ENCODE assay signal across 26 cellular contexts in the genomic region with DNA sequence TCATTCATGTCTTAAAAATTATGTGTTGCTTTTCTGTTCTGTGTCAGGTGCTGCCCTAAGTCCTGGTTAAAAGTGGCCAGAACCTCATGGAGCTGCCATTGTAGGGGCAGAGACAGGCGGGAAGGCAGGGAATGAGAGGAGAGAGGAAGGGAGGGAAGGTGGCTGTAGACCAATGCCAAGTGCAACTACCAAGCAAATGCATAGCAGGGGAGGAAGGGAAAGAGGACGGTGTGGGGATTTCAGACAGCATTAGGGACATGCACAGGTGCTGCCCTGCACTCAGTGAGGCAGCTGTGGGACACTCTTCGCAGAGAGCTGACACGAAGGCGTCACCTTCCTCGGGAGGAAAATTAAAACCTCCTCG. TPM values are rescaled to one million over a fixed set of nuclear protein-coding genes. Genes with fewer than 3 reads are reported as not detected.
DNase-seq lines count a peak whose midpoint lies in the region; ATAC-seq and TF ChIP-seq lines count a peak whose summit lies in the region.
"Had no signal": no experiment of that assay in that cellular context is flagged by ENCODE, and none has a peak within 500 bp of the region (broad histone marks: within the 10 kb centered on the region; RNA-seq: fewer than 3 reads in every experiment).

No MANE protein-coding gene starts in this region.

- H3K4me1 ChIP-seq in H9 (ENCODE audit: insufficient read depth, low read length) (peaks cover 2% of the 10 kb centered on the region; the same call in 1 of the 2 replicates), esophagus muscularis mucosa (peaks cover 0 to 7% (median 0%) of the 10 kb centered on the region in 4 donors), heart right ventricle (peaks cover 0 to 19% (median 6%) of the 10 kb centered on the region in 9 donors)
- H3K4me1 ChIP-seq: A549, BE2C had no signal

- no peak overlapping the region for H3K23ac ChIP-seq in H9 (ENCODE audit: insufficient read length, low read depth, low read length)

- no peak overlapping the region for H4K91ac ChIP-seq in H9 (ENCODE audit: insufficient read length, low read depth, low read length)

- H3K79me2 ChIP-seq in H9 (ENCODE audit: insufficient read depth, low read length) = no peaks in the 10 kb centered on the region

- H3K18ac ChIP-seq in H9 (ENCODE audit: insufficient read length, low read depth, low read length) = no peak overlapping the region

- H3K4me3 ChIP-seq in esophagus muscularis mucosa = no peak overlapping the region
- no peak overlapping the region for H3K4me3 ChIP-seq in heart right ventricle
- H3K4me3 ChIP-seq: A549; BLaER1 treated with 17β-estradiol and CSF1 and Interleukin-3, amounts not matched to agents 10 nM and 100 nM; GM23248 had no signal

- H2BK12ac ChIP-seq in H9 (ENCODE audit: insufficient read length, low read depth, low read length) = no peak overlapping the region

- peaks cover 14 to 29% (median 16%) of the 10 kb centered on the region in 3 experiments for H3K36me3 Mint-ChIP-seq in H9 (ENCODE audit: insufficient read depth in 1 of 3, low read depth in 3 of 3)
- H3K36me3 Mint-ChIP-seq in CD14-positive monocyte = no peaks in the 10 kb centered on the region

- H2BK5ac ChIP-seq in H9 (ENCODE audit: insufficient read length, low read length) = no peak overlapping the region

- no peak overlapping the region for H2AFZ ChIP-seq in H9 (ENCODE audit: low read length)
- H2AFZ ChIP-seq: GM23248 had no signal

- H4K5ac ChIP-seq in H9 (ENCODE audit: insufficient read length, low read depth, low read length) = no peak overlapping the region

- no peak for TF ChIP-seq EP300 in esophagus muscularis mucosa (IDR thresholded peaks at IDR 0.05)

- H4K20me1 ChIP-seq in H9 (ENCODE audit: control insufficient read depth, insufficient read depth, insufficient read length) = no peaks in the 10 kb centered on the region
- H4K20me1 ChIP-seq: BLaER1 treated with 17β-estradiol and CSF1 and Interleukin-3, amounts not matched to agents 10 nM and 100 nM had no signal

- no peak overlapping the region for H3K4me2 ChIP-seq in H9 (ENCODE audit: insufficient read depth, insufficient read length, low read length)
- H3K4me2 ChIP-seq: A549; BLaER1 treated with 17β-estradiol and CSF1 and Interleukin-3, amounts not matched to agents 10 nM and 100 nM had no signal

- no peak overlapping the region for H3K4ac ChIP-seq in H9 (ENCODE audit: low read depth, low read length)

- no peak overlapping the region for H2BK15ac ChIP-seq in H9 (ENCODE audit: low read depth, low read length)

- H2BK20ac ChIP-seq in H9 (ENCODE audit: low read depth, low read length, poor library complexity, severe bottlenecking) = no peak overlapping the region

- H3K9me3 ChIP-seq in H9 (ENCODE audit: control insufficient read depth, low read depth, low read length) (peaks cover 5% of the 10 kb centered on the region), esophagus muscularis mucosa (no peaks in the 10 kb centered on the region), heart right ventricle (peaks cover 0 to 17% (median 0%) of the 10 kb centered on the region in 11 donors)
- H3K9me3 ChIP-seq: BE2C had no signal

- TF ChIP-seq POLR2A in esophagus muscularis mucosa (IDR thresholded peaks at IDR 0.05; ENCODE audit: low read depth) = no peak

- no peak overlapping the region for H3K56ac ChIP-seq in H9 (ENCODE audit: insufficient read length, low read depth, low read length)

- H3K27ac ChIP-seq in H9 (ENCODE audit: insufficient read length, low read depth, low read length) = no peak overlapping the region
- H3K27ac ChIP-seq in esophagus muscularis mucosa (replicated peaks in 1 of 4) = no peak overlapping the region
- peak overlapping the region in 4 of 10 donors; percentile 36 to 67 (median 46) for H3K27ac ChIP-seq in heart right ventricle
- H3K27ac ChIP-seq: A549; BLaER1 treated with 17β-estradiol and CSF1 and Interleukin-3, amounts not matched to agents 10 nM and 100 nM; GM23248 had no signal

- H3K27ac Mint-ChIP-seq in H9 (no peak overlapping the region), CD14-positive monocyte (no peak overlapping the region)
- H3K27ac Mint-ChIP-seq: CD4-positive, alpha-beta memory T cell had no signal

- H3K23me2 ChIP-seq in H9 (ENCODE audit: insufficient read length, low read depth, low read length, poor library complexity, severe bottlenecking) = no peaks in the 10 kb centered on the region

- WGBS in H9 (ENCODE audit: extremely low coverage, insufficient read length, low lambda C conversion rate) = no CpG with 5 or more reads among the region's 7 CpGs
- WGBS in esophagus muscularis mucosa = 65% methylated on average over 7 of the region's 7 CpGs
- 49 to 52% methylated on average over 7 of the region's 7 CpGs for WGBS in heart right ventricle, 2 donors

- no peak overlapping the region for H3T11ph ChIP-seq in H9 (ENCODE audit: low read length)

- H2BK120ac ChIP-seq in H9 (ENCODE audit: low read depth, low read length, poor library complexity, severe bottlenecking) = no peak overlapping the region

- H3K4me1 Mint-ChIP-seq in H9 (peaks cover 13 to 15% of the 10 kb centered on the region in 2 experiments), CD14-positive monocyte (no peaks in the 10 kb centered on the region)
- H3K4me1 Mint-ChIP-seq: CD4-positive, alpha-beta memory T cell had no signal

- H4K8ac ChIP-seq in H9 (replicated peaks; ENCODE audit: insufficient read length, low read depth, low read length) = no peak overlapping the region

- TF ChIP-seq CTCF in H9 (conservative IDR thresholded peaks at IDR 0.05) (no peak), esophagus muscularis mucosa (IDR thresholded peaks at IDR 0.05) (no peak), heart right ventricle (IDR thresholded peaks at IDR 0.05) (no peak), CD14-positive monocyte (IDR thresholded peaks at IDR 0.05) (no peak)

- no peak overlapping the region for H2AK5ac ChIP-seq in H9 (ENCODE audit: insufficient read length, low read length)

- no peak for DNase-seq in H9
- peak; percentile 55 for DNase-seq in esophagus muscularis mucosa (ENCODE audit: extremely low spot score)
- DNase-seq in heart right ventricle = no peak
- DNase-seq in left ventricle myocardium superior = no peak
- DNase-seq in CD14-positive monocyte (ENCODE audit: low spot score) = no peak
- DNase-seq: 8988T; ACHN; AML-193; BE2C; Calu3; CD4-positive, alpha-beta memory T cell; COR-L47; DMS53; DMS79 treated with DMSO at 0.1 percent for 48 hours; GF-D8; GM23248; H7 had no signal

- H3K4me3 Mint-ChIP-seq in H9 (no peak overlapping the region), CD14-positive monocyte (no peak overlapping the region)
- H3K4me3 Mint-ChIP-seq: CD4-positive, alpha-beta memory T cell had no signal

- peaks cover 31 to 41% of the 10 kb centered on the region in 2 experiments for H3K9me3 Mint-ChIP-seq in H9
- H3K9me3 Mint-ChIP-seq in CD14-positive monocyte = peaks cover 0 to 10% (median 7%) of the 10 kb centered on the region in 7 donors

- 0 out of 2 replicates have a peak overlapping the region, but pooled peaks have one; percentile 12 for H3K14ac ChIP-seq in H9 (ENCODE audit: insufficient read depth, low read length)

- no peaks in the 10 kb centered on the region; the same call in 1 of the 2 replicates for H3K27me3 Mint-ChIP-seq in H9 (ENCODE audit: low read depth)
- peaks cover 0 to 6% (median 1%) of the 10 kb centered on the region in 3 donors for H3K27me3 Mint-ChIP-seq in CD14-positive monocyte (ENCODE audit: low read depth in 3 of 3)

- H3K27me3 ChIP-seq in H9 (ENCODE audit: insufficient read depth, low read length) = no peaks in the 10 kb centered on the region
- H3K27me3 ChIP-seq in esophagus muscularis mucosa = no peaks in the 10 kb centered on the region
- peaks cover 0 to 4% (median 0%) of the 10 kb centered on the region in 7 donors for H3K27me3 ChIP-seq in heart right ventricle
- H3K27me3 ChIP-seq: BE2C; BLaER1 treated with 17β-estradiol and CSF1 and Interleukin-3, amounts not matched to agents 10 nM and 100 nM had no signal

- H3K36me3 ChIP-seq in esophagus muscularis mucosa = no peaks in the 10 kb centered on the region
- H3K36me3 ChIP-seq in heart right ventricle = no peaks in the 10 kb centered on the region
- H3K36me3 ChIP-seq: BE2C; BLaER1 treated with 17β-estradiol and CSF1 and Interleukin-3, amounts not matched to agents 10 nM and 100 nM had no signal

- ATAC-seq in heart right ventricle (peak; percentile 46 to 82 (median 64)), left ventricle myocardium superior (peak; percentile 84), HG02970 (IDR thresholded peaks at IDR 0.05; ENCODE audit: low FRiP score, unreplicated experiment) (no peak), GM19023 (IDR thresholded peaks at IDR 0.05; ENCODE audit: unreplicated experiment) (no peak), GM18519 (IDR thresholded peaks at IDR 0.05; ENCODE audit: low FRiP score, unreplicated experiment) (no peak)
- ATAC-seq: A549, HCT116 had no signal

- no peaks in the 10 kb centered on the region for H3K79me1 ChIP-seq in H9 (ENCODE audit: insufficient read depth, low read depth, low read length, poor library complexity, severe bottlenecking)

- intact Hi-C loops in esophagus muscularis mucosa (cut with DNase I) (no loop called here), heart right ventricle (cut with DNase I) (no loop called here), left ventricle myocardium superior (cut with micrococcal nuclease) (no loop called here), CD14-positive monocyte (cut with micrococcal nuclease) (no loop called here)

- no peak overlapping the region for H3K9ac ChIP-seq in H9 (ENCODE audit: extremely low read depth, insufficient read length, low read length)
- H3K9ac ChIP-seq: BLaER1 treated with 17β-estradiol and CSF1 and Interleukin-3, amounts not matched to agents 10 nM and 100 nM; GM23248 had no signal

RNA-seq across cellular contexts. Expression of a gene that starts 21.0 kb away (rescaled TPM):
- not detected in 2 replicates for total RNA-seq in H9 (2021)
- total RNA-seq in esophagus muscularis mucosa = not detected
- not detected for total RNA-seq in heart right ventricle
- polyA plus RNA-seq in heart right ventricle = not detected
- total RNA-seq in left ventricle myocardium superior = not detected
- not detected for polyA plus RNA-seq in CD14-positive monocyte
- total RNA-seq: Calu3; CD4-positive, alpha-beta memory T cell; Daoy; G401; GM23248; H1; H7 had no signal
- polyA plus RNA-seq: A549; CD4-positive, alpha-beta memory T cell; GM23248; H1 had no signal

Comparison
In these comparisons a context has a peak if more than half of its experiments do, and no peak if none do; other contexts are left out.
1. ATAC-seq: peak in heart right ventricle (8 of 8) and left ventricle myocardium superior (single experiment); none in HG02970 (single experiment), GM19023 (single experiment) and GM18519 (single experiment).